Comparison of ENCODE assay signal across 8 cellular contexts in the genomic region with DNA sequence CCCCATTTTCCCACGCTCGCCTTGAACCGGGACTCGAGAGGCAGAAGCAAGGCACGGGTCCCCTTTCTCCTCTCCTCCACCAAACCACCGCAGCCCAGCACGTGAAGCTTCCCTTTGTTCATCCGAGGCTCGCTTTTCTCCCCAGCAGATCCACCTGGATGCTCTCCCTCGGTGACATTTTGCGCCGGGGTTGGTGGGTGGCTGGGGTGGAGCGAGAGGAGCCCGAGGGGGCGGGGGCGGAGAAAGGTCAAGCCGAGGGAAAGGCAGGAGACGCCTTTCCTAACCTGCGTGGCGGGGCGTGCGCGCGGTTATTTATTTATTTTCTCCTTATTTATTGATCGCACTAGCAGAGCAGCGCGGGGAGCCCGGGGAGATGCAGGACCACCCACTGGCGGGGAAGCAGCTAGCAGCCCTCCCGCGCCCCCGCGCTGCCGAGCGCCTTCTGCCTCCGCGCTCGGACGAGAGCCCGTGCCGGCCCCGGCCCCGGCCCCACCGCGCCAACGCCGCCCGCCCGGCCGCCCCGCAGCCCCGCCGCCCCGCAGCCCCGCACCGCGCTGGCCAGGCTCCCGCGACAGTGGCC. TPM values are rescaled to one million over a fixed set of nuclear protein-coding genes. Genes with fewer than 3 reads are reported as not detected.
DNase-seq lines count a peak whose midpoint lies in the region; ATAC-seq and TF ChIP-seq lines count a peak whose summit lies in the region.

A gene (plus strand): TSS at position 280 of the 580 bp plus-strand sequence.

- H3K4me1 ChIP-seq in ES-I3 (ENCODE audit: insufficient read depth, low read length) (0 out of 2 replicates have a peak, but pooled peaks cover 4% of the 10 kb centered on the region), ascending aorta (no peaks in the 10 kb centered on the region), iPS-20b (ENCODE audit: insufficient read depth, low read length) (no peaks in the 10 kb centered on the region; the same call in 1 of the 2 replicates), stomach (peaks cover 4 to 18% (median 13%) of the 10 kb centered on the region in 4 donors)

- no peak for TF ChIP-seq EP300 in stomach (IDR thresholded peaks at IDR 0.05)

- H3K9me3 ChIP-seq in ES-I3 (ENCODE audit: control insufficient read depth, insufficient read depth, low read length) (no peaks in the 10 kb centered on the region), ascending aorta (no peaks in the 10 kb centered on the region), iPS-20b (ENCODE audit: insufficient read depth, low read depth, low read length) (no peaks in the 10 kb centered on the region), stomach (no peaks in the 10 kb centered on the region)

- peaks cover 2 to 3% of the 10 kb centered on the region in 2 donors for H3K9me3 Mint-ChIP-seq in natural killer cell

- H3K27ac Mint-ChIP-seq in natural killer cell, result no peak within 1 kb of the TSS

- no peak within 1 kb of the TSS for H3K4me3 Mint-ChIP-seq in natural killer cell

- DNase-seq in HT1080 (ENCODE audit: low read depth) (peak; percentile 17), ascending aorta (ENCODE audit: low spot score in 2 of 2) (no peak), stomach (no peak), natural killer cell (no peak)
- DNase-seq in stimulated activated naive CD4-positive, alpha-beta T cell treated with Interleukin-2 at 50 U/mL for 16 hours (lab: John Stamatoyannopoulos, UW), result no peak

- H3K27me3 ChIP-seq in ascending aorta (no peaks in the 10 kb centered on the region), iPS-20b (ENCODE audit: insufficient read depth, low read length) (peaks cover 28% of the 10 kb centered on the region), stomach (peaks cover 0 to 39% (median 14%) of the 10 kb centered on the region in 3 donors)

- no peak within 1 kb of the TSS for H3K27ac ChIP-seq in ascending aorta
- H3K27ac ChIP-seq in iPS-20b (ENCODE audit: low read length), result no peak within 1 kb of the TSS
- H3K27ac ChIP-seq in stomach, result no peak within 1 kb of the TSS

- no peak for TF ChIP-seq CTCF in ascending aorta (IDR thresholded peaks at IDR 0.05)
- TF ChIP-seq CTCF in stomach (IDR thresholded peaks at IDR 0.05), result no peak
- TF ChIP-seq CTCF in natural killer cell (IDR thresholded peaks at IDR 0.05), result no peak

- H3K27me3 Mint-ChIP-seq in natural killer cell (ENCODE audit: low read depth in 2 of 2), result peaks cover 0 to 4% of the 10 kb centered on the region in 2 donors

- H3K4me1 Mint-ChIP-seq in natural killer cell, result no peaks in the 10 kb centered on the region

- H3K4me3 ChIP-seq in ascending aorta (peak within 1 kb of the TSS; percentile 47 to 59), iPS-20b (ENCODE audit: low read length) (peak within 1 kb of the TSS; percentile 71), stomach (peak within 1 kb of the TSS; percentile 37 to 58 (median 46))

- peak within 1 kb of the TSS; percentile 64 for H3K9ac ChIP-seq in ES-I3 (ENCODE audit: low read depth, low read length)
- peak within 1 kb of the TSS; percentile 77; the same call in 1 of the 2 replicates for H3K9ac ChIP-seq in iPS-20b (ENCODE audit: low read depth, low read length)

- intact Hi-C loops in ascending aorta (cut with DNase I), result loop anchor here (2.0 kb wide), 1 partner anchor 338 kb away; no protein-coding TSS in a partner anchor
- intact Hi-C loops in stomach (cut with DNase I; ENCODE audit: low total_unique reads), result no loop called here
- intact Hi-C loops in natural killer cell (cut with micrococcal nuclease), result no loop called here

- 1 to 9% (median 2%) methylated on average over 24 to 59 of the region's 59 CpGs for WGBS in stomach, 5 donors

- H3K36me3 ChIP-seq in ES-I3 (ENCODE audit: insufficient read depth, low read length) (no peaks in the 10 kb centered on the region), ascending aorta (no peaks in the 10 kb centered on the region), iPS-20b (ENCODE audit: insufficient read depth, low read depth, low read length) (no peaks in the 10 kb centered on the region), stomach (no peaks in the 10 kb centered on the region)

- no peak for TF ChIP-seq POLR2A in stomach (IDR thresholded peaks at IDR 0.05)

- H3K36me3 Mint-ChIP-seq in natural killer cell, result no peaks in the 10 kb centered on the region

- ATAC-seq in GM21390 (IDR thresholded peaks at IDR 0.05; ENCODE audit: unreplicated experiment) (peak; percentile 36), natural killer cell (no peak)

RNA-seq across cellular contexts. Expression of the gene that starts here (rescaled TPM):
- not detected in 2 replicates for total RNA-seq in HT1080 (2014; rRNA removed; shearing (Covaris generic))
- 0.01 and 0.02 TPM in 2 replicates for polyA plus RNA-seq in HT1080 (2015; cell fraction: cytosol; rRNA removed)
- polyA plus RNA-seq in HT1080 (2015; cell fraction: nucleus; rRNA removed), result 0.02 TPM in 1 of 2 replicates, not detected in the other
- total RNA-seq in ascending aorta (0.21 TPM), stomach (1 to 10 TPM in 1 of 5 donors, not detected in 4; 1.3 TPM), natural killer cell (not detected)
- under 1 TPM in 2 of 3 donors, not detected in 1; 0.06 to 0.31 TPM for polyA plus RNA-seq in stomach

Comparison
In these comparisons a context has a peak if more than half of its experiments do, and no peak if none do; other contexts are left out.
1. Peak in DNase-seq in HT1080; RNA of the gene not detected or under 1 TPM.